ENCODE assay signal across 13 cellular contexts in genomic region chr17:80028030-80028429, GRCh38. TPM values are rescaled to one million over a fixed set of nuclear protein-coding genes. Genes with fewer than 3 reads are reported as not detected.
DNase-seq lines count a peak whose midpoint lies in the region; TF ChIP-seq lines count a peak whose summit lies in the region.
"Had no signal": no experiment of that assay in that cellular context is flagged by ENCODE, and none has a peak within 500 bp of the region (broad histone marks: within the 10 kb centered on the region; RNA-seq: fewer than 3 reads in every experiment).

No MANE protein-coding gene starts in this region.

- intact Hi-C loops in OCI-LY7 (cut with micrococcal nuclease; ENCODE audit: unreplicated experiment), result no loop called here

- no peak for TF ChIP-seq CTCF in parathyroid adenoma (IDR thresholded peaks at IDR 0.05)
- no peak for TF ChIP-seq CTCF in OCI-LY7 (conservative IDR thresholded peaks at IDR 0.05; ENCODE audit: low read length)
- no peak for TF ChIP-seq CTCF in hepatocyte (IDR thresholded peaks at IDR 0.05; ENCODE audit: poor library complexity)

- peak overlapping the region; percentile 30 for H2AFZ ChIP-seq in parathyroid adenoma
- H2AFZ ChIP-seq in OCI-LY7 (ENCODE audit: low read length), result no peak overlapping the region
- no peak overlapping the region for H2AFZ ChIP-seq in hepatocyte

- peak overlapping the region in 8 of 11 experiments; percentile 69 to 85 (median 78); a peak in 14 of 22 replicates for H3K27ac ChIP-seq in BLaER1 treated with 17β-estradiol and CSF1 and Interleukin-3, amounts not matched to agents 10 nM and 100 nM
- H3K27ac ChIP-seq in parathyroid adenoma (peak overlapping the region; percentile 52), OCI-LY7 (ENCODE audit: low read depth, low read length, poor library complexity, severe bottlenecking) (no peak overlapping the region), hepatocyte (no peak overlapping the region)
- H3K27ac ChIP-seq: SJSA1 had no signal

- peaks cover 21 to 65% (median 48%) of the 10 kb centered on the region in 10 experiments for H3K4me1 ChIP-seq in BLaER1 treated with 17β-estradiol and CSF1 and Interleukin-3, amounts not matched to agents 10 nM and 100 nM
- H3K4me1 ChIP-seq in adipocyte (ENCODE audit: control insufficient read depth, insufficient read depth, low read length), result peaks cover 92% of the 10 kb centered on the region
- peaks cover 17% of the 10 kb centered on the region for H3K4me1 ChIP-seq in parathyroid adenoma
- no peaks in the 10 kb centered on the region for H3K4me1 ChIP-seq in OCI-LY7 (ENCODE audit: insufficient read depth, low read length, poor library complexity, severe bottlenecking)
- peaks cover 34% of the 10 kb centered on the region for H3K4me1 ChIP-seq in hepatocyte (ENCODE audit: insufficient read depth)

- WGBS in hepatocyte (ENCODE audit: low lambda C conversion rate, missing lambda C conversion rate), result 96% methylated on average over 10 of the region's 10 CpGs

- CTCF ChIA-PET in OCI-LY7 (lab: Charles Lee; ENCODE audit: unreplicated experiment), result no interaction called here

- peaks cover 15% of the 10 kb centered on the region for H3K79me2 ChIP-seq in parathyroid adenoma
- no peaks in the 10 kb centered on the region for H3K79me2 ChIP-seq in OCI-LY7 (ENCODE audit: insufficient read depth, low read depth, low read length)
- H3K79me2 ChIP-seq in hepatocyte, result peaks cover 91% of the 10 kb centered on the region

- no peak overlapping the region for H3K4me3 ChIP-seq in BLaER1 treated with 17β-estradiol and CSF1 and Interleukin-3, amounts not matched to agents 10 nM and 100 nM
- peak overlapping the region; percentile 61 for H3K4me3 ChIP-seq in adipocyte (ENCODE audit: low read length)
- no peak overlapping the region for H3K4me3 ChIP-seq in parathyroid adenoma (ENCODE audit: low read depth, low read length)
- H3K4me3 ChIP-seq in OCI-LY7 (ENCODE audit: low read depth, low read length, poor library complexity, severe bottlenecking), result no peak overlapping the region
- H3K4me3 ChIP-seq in hepatocyte, result no peak overlapping the region
- H3K4me3 ChIP-seq: SJSA1 had no signal

- peaks cover 7 to 56% (median 26%) of the 10 kb centered on the region in 11 experiments; a peak in 14 of 22 replicates for H4K20me1 ChIP-seq in BLaER1 treated with 17β-estradiol and CSF1 and Interleukin-3, amounts not matched to agents 10 nM and 100 nM
- H4K20me1 ChIP-seq in OCI-LY7 (ENCODE audit: insufficient read depth, low read length), result no peaks in the 10 kb centered on the region
- H4K20me1 ChIP-seq in hepatocyte (ENCODE audit: insufficient read depth, poor library complexity, severe bottlenecking), result peaks cover 47% of the 10 kb centered on the region

- DNase-seq in NCI-H1105 treated with DMSO at 0.1 percent for 48 hours (lab: John Stamatoyannopoulos, UW) (peak; percentile 80), adipocyte (ENCODE audit: low read depth) (no peak), OCI-LY7 (ENCODE audit: low spot score) (no peak), SIG-M5 treated with dmso at 0.1 percent for 504 hours (lab: John Stamatoyannopoulos, UW; ENCODE audit: unreplicated experiment) (no peak), NCI-H1930 (lab: John Stamatoyannopoulos, UW) (no peak), hepatocyte (ENCODE audit: low spot score) (no peak)
- DNase-seq: activated CD4-positive, alpha-beta T cell treated with anti-CD3 and anti-CD28 coated beads, Interleukin-2, amount 50 U/mL, for 4 hours; DMS53; small intestine; stimulated activated naive CD4-positive, alpha-beta T cell had no signal

- peak overlapping the region; percentile 6 to 88 (median 83); a peak in 20 of 22 replicates for H3K4me2 ChIP-seq in BLaER1 treated with 17β-estradiol and CSF1 and Interleukin-3, amounts not matched to agents 10 nM and 100 nM
- H3K4me2 ChIP-seq in parathyroid adenoma (ENCODE audit: low read length) (peak overlapping the region; percentile 10), OCI-LY7 (ENCODE audit: low read length) (no peak overlapping the region), hepatocyte (no peak overlapping the region)

- no peaks in the 10 kb centered on the region for H3K9me2 ChIP-seq in OCI-LY7 (ENCODE audit: insufficient read depth, low read length)
- H3K9me2 ChIP-seq in hepatocyte (replicated peaks; ENCODE audit: insufficient read depth), result no peaks in the 10 kb centered on the region

- no TSS peak for BruUV-seq in OCI-LY7 (replicated peaks; lab: Mats Ljungman, UMichigan)

- H3K36me3 ChIP-seq in BLaER1 treated with 17β-estradiol and CSF1 and Interleukin-3, amounts not matched to agents 10 nM and 100 nM, result no peaks in the 10 kb centered on the region; a peak in 1 of 22 replicates
- H3K36me3 ChIP-seq in adipocyte (ENCODE audit: control insufficient read depth, insufficient read depth, low read length, severe bottlenecking) (peaks cover 6% of the 10 kb centered on the region), parathyroid adenoma (ENCODE audit: control insufficient read depth, insufficient read depth, low read length) (no peaks in the 10 kb centered on the region), OCI-LY7 (ENCODE audit: insufficient read depth, low read length) (no peaks in the 10 kb centered on the region), hepatocyte (replicated peaks; ENCODE audit: insufficient read depth, low read depth) (no peaks in the 10 kb centered on the region)

- no peaks in the 10 kb centered on the region for H3K9me3 ChIP-seq in BLaER1 treated with 17β-estradiol and CSF1 and Interleukin-3, amounts not matched to agents 10 nM and 100 nM (replicated peaks in 1 of 11)
- H3K9me3 ChIP-seq in adipocyte (ENCODE audit: control insufficient read depth, low read length), result no peaks in the 10 kb centered on the region
- no peaks in the 10 kb centered on the region for H3K9me3 ChIP-seq in parathyroid adenoma (ENCODE audit: control insufficient read depth, low read length)
- H3K9me3 ChIP-seq in OCI-LY7 (ENCODE audit: low read length), result no peaks in the 10 kb centered on the region
- no peaks in the 10 kb centered on the region for H3K9me3 ChIP-seq in hepatocyte (ENCODE audit: low read depth)
- H3K9me3 ChIP-seq: SJSA1 had no signal

- peaks cover 0 to 6% (median 0%) of the 10 kb centered on the region in 11 experiments; a peak in 5 of 22 replicates for H3K27me3 ChIP-seq in BLaER1 treated with 17β-estradiol and CSF1 and Interleukin-3, amounts not matched to agents 10 nM and 100 nM
- H3K27me3 ChIP-seq in adipocyte (replicated peaks; ENCODE audit: control insufficient read depth, insufficient read depth, low read length) (no peaks in the 10 kb centered on the region), parathyroid adenoma (ENCODE audit: control insufficient read depth, insufficient read depth, low read length) (no peaks in the 10 kb centered on the region), hepatocyte (no peaks in the 10 kb centered on the region)
- H3K27me3 ChIP-seq: SJSA1 had no signal

- H3K9ac ChIP-seq in BLaER1 treated with 17β-estradiol and CSF1 and Interleukin-3, amounts not matched to agents 10 nM and 100 nM, result peak overlapping the region in 2 of 11 experiments; percentile 64 to 67; a peak in 2 of 22 replicates
- H3K9ac ChIP-seq in adipocyte (ENCODE audit: low read length), result peak overlapping the region; percentile 85
- H3K9ac ChIP-seq in parathyroid adenoma, result no peak overlapping the region

- POLR2A ChIA-PET in OCI-LY7 (lab: Charles Lee), result no interaction called here

RNA-seq across cellular contexts. Expression of gene TBC1D16, which starts 7.6 kb away (rescaled TPM):
- total RNA-seq in OCI-LY7 (2014; rRNA removed; shearing (Covaris generic)), result 0.38 and 0.41 TPM in 2 replicates
- total RNA-seq in OCI-LY7 (2022) (0.63 and 0.74 TPM in 2 replicates), hepatocyte (28.8 and 38.1 TPM in 2 replicates)
- 19.5 and 24.5 TPM in 2 replicates for polyA plus RNA-seq in hepatocyte

RNA-seq across cellular contexts. Expression of gene CCDC40, which starts 8.4 kb away (rescaled TPM):
- total RNA-seq in OCI-LY7 (2014; rRNA removed; shearing (Covaris generic)), result not detected in 2 replicates
- total RNA-seq in OCI-LY7 (2022) (not detected in 2 replicates), hepatocyte (2.2 and 3.0 TPM in 2 replicates)
- 4.7 and 7.6 TPM in 2 replicates for polyA plus RNA-seq in hepatocyte

Comparison
In these comparisons a context has a peak if more than half of its experiments do, and no peak if none do; other contexts are left out.
1. H3K27ac ChIP-seq: peak in BLaER1 treated with 17β-estradiol and CSF1 and Interleukin-3, amounts not matched to agents 10 nM and 100 nM (8 of 11) and parathyroid adenoma (single experiment); none in OCI-LY7 (single experiment) and hepatocyte (single experiment).
2. H3K4me2 ChIP-seq: peak in BLaER1 treated with 17β-estradiol and CSF1 and Interleukin-3, amounts not matched to agents 10 nM and 100 nM (11 of 11) and parathyroid adenoma (single experiment); none in OCI-LY7 (single experiment) and hepatocyte (single experiment).
3. RNA of gene TBC1D16, which starts 7.6 kb away (total RNA-seq): 28.8 to 38.1 TPM in hepatocyte; 0.38 to 0.74 TPM in OCI-LY7; every median in the first group is over 10 times any median in the second.